In the genomic region with DNA sequence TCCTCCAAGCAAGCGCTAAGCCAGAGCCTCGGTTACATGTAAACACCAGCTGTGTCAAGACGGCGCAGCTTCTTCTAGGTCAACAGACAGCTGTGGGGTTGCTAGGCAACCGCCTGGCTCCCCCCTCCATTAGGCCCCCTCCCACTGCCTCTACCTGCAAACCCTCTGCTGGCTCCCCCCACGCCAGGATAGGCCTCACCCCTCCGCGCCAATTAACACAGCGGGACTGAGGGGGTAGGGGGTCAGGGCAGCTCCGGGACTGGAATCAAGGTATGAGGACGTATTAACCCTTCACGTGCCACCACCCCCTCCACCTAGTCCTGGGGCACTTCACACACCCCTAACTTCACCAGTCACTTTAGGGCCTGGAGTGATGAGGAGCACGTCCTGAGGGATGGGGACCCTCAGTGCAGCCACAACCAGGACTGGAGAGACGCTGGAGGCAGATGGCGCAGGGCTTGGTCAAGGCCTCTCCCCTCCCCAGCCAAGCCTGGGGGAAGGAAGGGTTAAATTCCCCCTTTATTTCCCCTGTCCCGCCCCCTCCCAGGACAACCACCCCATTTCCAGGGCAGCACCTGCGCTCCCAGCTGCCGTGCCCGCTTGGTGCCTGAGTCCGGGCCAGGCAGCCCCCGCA, we compare ENCODE assay signal across 1 cellular context.
TF ChIP-seq lines count a peak whose summit lies in the region.

No MANE protein-coding gene starts in this region.

TF ChIP-seq in K562, 482 proteins besides CTCF, POLR2A, EP300 and RAD21 (continued from another document):
- no peak for TF ChIP-seq ZBTB9 (CRISPR knock-in tag; IDR thresholded peaks at IDR 0.05)
- TF ChIP-seq MCM2 (IDR thresholded peaks at IDR 0.05; ENCODE audit: low read depth), result no peak
- TF ChIP-seq MAZ (CRISPR knock-in tag; conservative IDR thresholded peaks at IDR 0.05 in 1 of 2, IDR thresholded peaks at IDR 0.05 in 1 of 2), result peak; percentile 39 to 44; a peak in 1 of 4 replicates
- no peak for TF ChIP-seq KHSRP (IDR thresholded peaks at IDR 0.05)
- TF ChIP-seq POLR3G (IDR thresholded peaks at IDR 0.05; ENCODE audit: extremely low read depth, insufficient read length, insufficient replicate concordance), result no peak
- TF ChIP-seq, protein P1, sequence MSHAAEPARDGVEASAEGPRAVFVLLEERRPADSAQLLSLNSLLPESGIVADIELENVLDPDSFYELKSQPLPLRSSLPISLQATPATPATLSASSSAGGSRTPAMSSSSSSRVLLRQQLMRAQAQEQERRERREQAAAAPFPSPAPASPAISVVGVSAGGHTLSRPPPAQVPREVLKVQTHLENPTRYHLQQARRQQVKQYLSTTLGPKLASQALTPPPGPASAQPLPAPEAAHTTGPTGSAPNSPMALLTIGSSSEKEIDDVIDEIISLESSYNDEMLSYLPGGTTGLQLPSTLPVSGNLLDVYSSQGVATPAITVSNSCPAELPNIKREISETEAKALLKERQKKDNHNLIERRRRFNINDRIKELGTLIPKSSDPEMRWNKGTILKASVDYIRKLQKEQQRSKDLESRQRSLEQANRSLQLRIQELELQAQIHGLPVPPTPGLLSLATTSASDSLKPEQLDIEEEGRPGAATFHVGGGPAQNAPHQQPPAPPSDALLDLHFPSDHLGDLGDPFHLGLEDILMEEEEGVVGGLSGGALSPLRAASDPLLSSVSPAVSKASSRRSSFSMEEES (CRISPR knock-in tag; IDR thresholded peaks at IDR 0.05), result no peak
- TF ChIP-seq, protein P2, sequence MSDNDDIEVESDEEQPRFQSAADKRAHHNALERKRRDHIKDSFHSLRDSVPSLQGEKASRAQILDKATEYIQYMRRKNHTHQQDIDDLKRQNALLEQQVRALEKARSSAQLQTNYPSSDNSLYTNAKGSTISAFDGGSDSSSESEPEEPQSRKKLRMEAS (CRISPR knock-in tag; IDR thresholded peaks at IDR 0.05), result no peak
- no peak for TF ChIP-seq ILF3 (IDR thresholded peaks at IDR 0.05; ENCODE audit: borderline replicate concordance)
- TF ChIP-seq FOXP1 (CRISPR knock-in tag; IDR thresholded peaks at IDR 0.05), result 0 out of 2 replicates have a peak, but pooled peaks have one; percentile 75
- no peak for TF ChIP-seq HMGN3 (IDR thresholded peaks at IDR 0.05; ENCODE audit: borderline replicate concordance, extremely low read depth, insufficient read length, low read depth, low read length)
- TF ChIP-seq, protein P3, sequence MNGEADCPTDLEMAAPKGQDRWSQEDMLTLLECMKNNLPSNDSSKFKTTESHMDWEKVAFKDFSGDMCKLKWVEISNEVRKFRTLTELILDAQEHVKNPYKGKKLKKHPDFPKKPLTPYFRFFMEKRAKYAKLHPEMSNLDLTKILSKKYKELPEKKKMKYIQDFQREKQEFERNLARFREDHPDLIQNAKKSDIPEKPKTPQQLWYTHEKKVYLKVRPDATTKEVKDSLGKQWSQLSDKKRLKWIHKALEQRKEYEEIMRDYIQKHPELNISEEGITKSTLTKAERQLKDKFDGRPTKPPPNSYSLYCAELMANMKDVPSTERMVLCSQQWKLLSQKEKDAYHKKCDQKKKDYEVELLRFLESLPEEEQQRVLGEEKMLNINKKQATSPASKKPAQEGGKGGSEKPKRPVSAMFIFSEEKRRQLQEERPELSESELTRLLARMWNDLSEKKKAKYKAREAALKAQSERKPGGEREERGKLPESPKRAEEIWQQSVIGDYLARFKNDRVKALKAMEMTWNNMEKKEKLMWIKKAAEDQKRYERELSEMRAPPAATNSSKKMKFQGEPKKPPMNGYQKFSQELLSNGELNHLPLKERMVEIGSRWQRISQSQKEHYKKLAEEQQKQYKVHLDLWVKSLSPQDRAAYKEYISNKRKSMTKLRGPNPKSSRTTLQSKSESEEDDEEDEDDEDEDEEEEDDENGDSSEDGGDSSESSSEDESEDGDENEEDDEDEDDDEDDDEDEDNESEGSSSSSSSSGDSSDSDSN (IDR thresholded peaks at IDR 0.05; ENCODE audit: borderline replicate concordance in 1 of 2, low read depth in 2 of 2, low read length in 2 of 2), result no peak
- peak; percentile 30; the same call in 1 of the 2 replicates for TF ChIP-seq MTA2 (IDR thresholded peaks at IDR 0.05; ENCODE audit: low read depth)
- no peak for TF ChIP-seq ZNF766 (CRISPR knock-in tag; conservative IDR thresholded peaks at IDR 0.05)
- peak; percentile 63 for TF ChIP-seq PKNOX1 (IDR thresholded peaks at IDR 0.05)
- TF ChIP-seq DMBX1 (CRISPR knock-in tag; IDR thresholded peaks at IDR 0.05; ENCODE audit: borderline replicate concordance), result no peak
- TF ChIP-seq SRSF3 (IDR thresholded peaks at IDR 0.05; ENCODE audit: insufficient read depth, low read length), result no peak
- TF ChIP-seq CREBBP (IDR thresholded peaks at IDR 0.05; ENCODE audit: low read depth, low read length), result no peak
- TF ChIP-seq SIN3A (IDR thresholded peaks at IDR 0.05; ENCODE audit: borderline replicate concordance in 2 of 2, control insufficient read depth in 1 of 2, low read depth in 2 of 2, low read length in 2 of 2), result peak; percentile 95 to 96
- no peak for TF ChIP-seq ZBTB8A (IDR thresholded peaks at IDR 0.05; ENCODE audit: partially characterized antibody)
- no peak for TF ChIP-seq SOX6 (IDR thresholded peaks at IDR 0.05)
- no peak for TF ChIP-seq DDX20 (tag; IDR thresholded peaks at IDR 0.05; ENCODE audit: low read depth)
- peak; percentile 26; the same call in 1 of the 2 replicates for TF ChIP-seq CREB1 (IDR thresholded peaks at IDR 0.05)
- TF ChIP-seq CREB1 (CRISPR knock-in tag; IDR thresholded peaks at IDR 0.05), result no peak
- TF ChIP-seq ZNF75A (CRISPR knock-in tag; IDR thresholded peaks at IDR 0.05), result no peak
- no peak for TF ChIP-seq ZNF134 (CRISPR knock-in tag; conservative IDR thresholded peaks at IDR 0.05)
- no peak for TF ChIP-seq SMARCA5 (IDR thresholded peaks at IDR 0.05)
- TF ChIP-seq, protein P4, sequence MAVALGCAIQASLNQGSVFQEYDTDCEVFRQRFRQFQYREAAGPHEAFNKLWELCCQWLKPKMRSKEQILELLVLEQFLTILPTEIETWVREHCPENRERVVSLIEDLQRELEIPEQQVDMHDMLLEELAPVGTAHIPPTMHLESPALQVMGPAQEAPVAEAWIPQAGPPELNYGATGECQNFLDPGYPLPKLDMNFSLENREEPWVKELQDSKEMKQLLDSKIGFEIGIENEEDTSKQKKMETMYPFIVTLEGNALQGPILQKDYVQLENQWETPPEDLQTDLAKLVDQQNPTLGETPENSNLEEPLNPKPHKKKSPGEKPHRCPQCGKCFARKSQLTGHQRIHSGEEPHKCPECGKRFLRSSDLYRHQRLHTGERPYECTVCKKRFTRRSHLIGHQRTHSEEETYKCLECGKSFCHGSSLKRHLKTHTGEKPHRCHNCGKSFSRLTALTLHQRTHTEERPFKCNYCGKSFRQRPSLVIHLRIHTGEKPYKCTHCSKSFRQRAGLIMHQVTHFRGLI (CRISPR knock-in tag; IDR thresholded peaks at IDR 0.05), result no peak
- TF ChIP-seq HMG20A (CRISPR knock-in tag; conservative IDR thresholded peaks at IDR 0.05), result no peak
- no peak for TF ChIP-seq SUPT5H (IDR thresholded peaks at IDR 0.05)
- TF ChIP-seq, protein P5, sequence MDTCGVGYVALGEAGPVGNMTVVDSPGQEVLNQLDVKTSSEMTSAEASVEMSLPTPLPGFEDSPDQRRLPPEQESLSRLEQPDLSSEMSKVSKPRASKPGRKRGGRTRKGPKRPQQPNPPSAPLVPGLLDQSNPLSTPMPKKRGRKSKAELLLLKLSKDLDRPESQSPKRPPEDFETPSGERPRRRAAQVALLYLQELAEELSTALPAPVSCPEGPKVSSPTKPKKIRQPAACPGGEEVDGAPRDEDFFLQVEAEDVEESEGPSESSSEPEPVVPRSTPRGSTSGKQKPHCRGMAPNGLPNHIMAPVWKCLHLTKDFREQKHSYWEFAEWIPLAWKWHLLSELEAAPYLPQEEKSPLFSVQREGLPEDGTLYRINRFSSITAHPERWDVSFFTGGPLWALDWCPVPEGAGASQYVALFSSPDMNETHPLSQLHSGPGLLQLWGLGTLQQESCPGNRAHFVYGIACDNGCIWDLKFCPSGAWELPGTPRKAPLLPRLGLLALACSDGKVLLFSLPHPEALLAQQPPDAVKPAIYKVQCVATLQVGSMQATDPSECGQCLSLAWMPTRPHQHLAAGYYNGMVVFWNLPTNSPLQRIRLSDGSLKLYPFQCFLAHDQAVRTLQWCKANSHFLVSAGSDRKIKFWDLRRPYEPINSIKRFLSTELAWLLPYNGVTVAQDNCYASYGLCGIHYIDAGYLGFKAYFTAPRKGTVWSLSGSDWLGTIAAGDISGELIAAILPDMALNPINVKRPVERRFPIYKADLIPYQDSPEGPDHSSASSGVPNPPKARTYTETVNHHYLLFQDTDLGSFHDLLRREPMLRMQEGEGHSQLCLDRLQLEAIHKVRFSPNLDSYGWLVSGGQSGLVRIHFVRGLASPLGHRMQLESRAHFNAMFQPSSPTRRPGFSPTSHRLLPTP (IDR thresholded peaks at IDR 0.05; ENCODE audit: borderline replicate concordance, extremely low read depth, insufficient read length), result no peak
- TF ChIP-seq RFX1 (IDR thresholded peaks at IDR 0.05), result peak; percentile 100
- TF ChIP-seq SREBF1 (IDR thresholded peaks at IDR 0.05; ENCODE audit: borderline replicate concordance, low read depth, low read length), result no peak
TF ChIP-seq in K562: peak in this region for 50.
